Comparison of ENCODE assay signal across 1 cellular context in genomic region chr10:101614957-101615759, GRCh38.
TF ChIP-seq lines count a peak whose summit lies in the region.

No MANE protein-coding gene starts in this region.

TF ChIP-seq in WTC11, 78 proteins besides CTCF, POLR2A, EP300 and RAD21 (continued from another document):
- TF ChIP-seq, protein P1, sequence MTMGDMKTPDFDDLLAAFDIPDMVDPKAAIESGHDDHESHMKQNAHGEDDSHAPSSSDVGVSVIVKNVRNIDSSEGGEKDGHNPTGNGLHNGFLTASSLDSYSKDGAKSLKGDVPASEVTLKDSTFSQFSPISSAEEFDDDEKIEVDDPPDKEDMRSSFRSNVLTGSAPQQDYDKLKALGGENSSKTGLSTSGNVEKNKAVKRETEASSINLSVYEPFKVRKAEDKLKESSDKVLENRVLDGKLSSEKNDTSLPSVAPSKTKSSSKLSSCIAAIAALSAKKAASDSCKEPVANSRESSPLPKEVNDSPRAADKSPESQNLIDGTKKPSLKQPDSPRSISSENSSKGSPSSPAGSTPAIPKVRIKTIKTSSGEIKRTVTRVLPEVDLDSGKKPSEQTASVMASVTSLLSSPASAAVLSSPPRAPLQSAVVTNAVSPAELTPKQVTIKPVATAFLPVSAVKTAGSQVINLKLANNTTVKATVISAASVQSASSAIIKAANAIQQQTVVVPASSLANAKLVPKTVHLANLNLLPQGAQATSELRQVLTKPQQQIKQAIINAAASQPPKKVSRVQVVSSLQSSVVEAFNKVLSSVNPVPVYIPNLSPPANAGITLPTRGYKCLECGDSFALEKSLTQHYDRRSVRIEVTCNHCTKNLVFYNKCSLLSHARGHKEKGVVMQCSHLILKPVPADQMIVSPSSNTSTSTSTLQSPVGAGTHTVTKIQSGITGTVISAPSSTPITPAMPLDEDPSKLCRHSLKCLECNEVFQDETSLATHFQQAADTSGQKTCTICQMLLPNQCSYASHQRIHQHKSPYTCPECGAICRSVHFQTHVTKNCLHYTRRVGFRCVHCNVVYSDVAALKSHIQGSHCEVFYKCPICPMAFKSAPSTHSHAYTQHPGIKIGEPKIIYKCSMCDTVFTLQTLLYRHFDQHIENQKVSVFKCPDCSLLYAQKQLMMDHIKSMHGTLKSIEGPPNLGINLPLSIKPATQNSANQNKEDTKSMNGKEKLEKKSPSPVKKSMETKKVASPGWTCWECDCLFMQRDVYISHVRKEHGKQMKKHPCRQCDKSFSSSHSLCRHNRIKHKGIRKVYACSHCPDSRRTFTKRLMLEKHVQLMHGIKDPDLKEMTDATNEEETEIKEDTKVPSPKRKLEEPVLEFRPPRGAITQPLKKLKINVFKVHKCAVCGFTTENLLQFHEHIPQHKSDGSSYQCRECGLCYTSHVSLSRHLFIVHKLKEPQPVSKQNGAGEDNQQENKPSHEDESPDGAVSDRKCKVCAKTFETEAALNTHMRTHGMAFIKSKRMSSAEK (CRISPR knock-in tag; IDR thresholded peaks at IDR 0.05; ENCODE audit: borderline replicate concordance): no peak
- TF ChIP-seq JAZF1 (CRISPR knock-in tag; IDR thresholded peaks at IDR 0.05): no peak
- TF ChIP-seq ZNF396 (CRISPR knock-in tag; IDR thresholded peaks at IDR 0.05; ENCODE audit: borderline replicate concordance): no peak
- no peak for TF ChIP-seq FOXK1 (CRISPR knock-in tag; IDR thresholded peaks at IDR 0.05)
- no peak for TF ChIP-seq ATF1 (CRISPR knock-in tag; IDR thresholded peaks at IDR 0.05)
- TF ChIP-seq TCF7 (CRISPR knock-in tag; IDR thresholded peaks at IDR 0.05; ENCODE audit: low read depth): no peak
- TF ChIP-seq HMGA2 (CRISPR knock-in tag; IDR thresholded peaks at IDR 0.05): no peak
- TF ChIP-seq ZNF263 (CRISPR knock-in tag; IDR thresholded peaks at IDR 0.05; ENCODE audit: low read depth): no peak
- TF ChIP-seq, protein P2, sequence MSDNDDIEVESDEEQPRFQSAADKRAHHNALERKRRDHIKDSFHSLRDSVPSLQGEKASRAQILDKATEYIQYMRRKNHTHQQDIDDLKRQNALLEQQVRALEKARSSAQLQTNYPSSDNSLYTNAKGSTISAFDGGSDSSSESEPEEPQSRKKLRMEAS (CRISPR knock-in tag; IDR thresholded peaks at IDR 0.05): no peak
- TF ChIP-seq ZSCAN18 (CRISPR knock-in tag; IDR thresholded peaks at IDR 0.05): no peak
- no peak for TF ChIP-seq JUN (CRISPR knock-in tag; IDR thresholded peaks at IDR 0.05)
- TF ChIP-seq, protein P3, sequence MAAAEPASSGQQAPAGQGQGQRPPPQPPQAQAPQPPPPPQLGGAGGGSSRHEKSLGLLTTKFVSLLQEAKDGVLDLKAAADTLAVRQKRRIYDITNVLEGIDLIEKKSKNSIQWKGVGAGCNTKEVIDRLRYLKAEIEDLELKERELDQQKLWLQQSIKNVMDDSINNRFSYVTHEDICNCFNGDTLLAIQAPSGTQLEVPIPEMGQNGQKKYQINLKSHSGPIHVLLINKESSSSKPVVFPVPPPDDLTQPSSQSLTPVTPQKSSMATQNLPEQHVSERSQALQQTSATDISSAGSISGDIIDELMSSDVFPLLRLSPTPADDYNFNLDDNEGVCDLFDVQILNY (CRISPR knock-in tag; IDR thresholded peaks at IDR 0.05): no peak
